8 cellular contexts compared by ENCODE assay signal in genomic region chr11:3854977-3855807, GRCh38. TPM values are rescaled to one million over a fixed set of nuclear protein-coding genes. Genes with fewer than 3 reads are reported as not detected.
A peak's percentile ranks its signal among the peaks of the same experiment; 100 is the strongest.
DNase-seq lines count a peak whose midpoint lies in the region; ATAC-seq, FAIRE-seq and TF ChIP-seq lines count a peak whose summit lies in the region.

STIM1 (plus strand) TSS chr11:3855664; CDS start chr11:3856271, 607 bp downstream.

- intact Hi-C loops in Calu3 (cut with micrococcal nuclease; ENCODE audit: unreplicated experiment), result loop anchor here (5.0 kb wide), 2 partner anchors 102 to 117 kb away; no protein-coding TSS in a partner anchor

- peak; percentile 13 for FAIRE-seq in HTR-8/SVneo (lab: Jason Lieb, UNC)

- H3K9me3 ChIP-seq in NT2/D1 (ENCODE audit: insufficient read depth, low read length), result no peaks in the 10 kb centered on the region

- in situ Hi-C loops in endometrial microvascular endothelial cells (cut with HindIII; ENCODE audit: inconsistent ontology term, low pct_unique_long_range_greater_than_20kb, low sequenced_read_pairs), result loop anchor here (25.0 kb wide), 1 partner anchor 207 kb away; no protein-coding TSS in a partner anchor

- H3K4me1 Mint-ChIP-seq in Calu3 (ENCODE audit: low read depth, unreplicated experiment) (peaks cover 35% of the 10 kb centered on the region), mesothelial cell of epicardium (peaks cover 40% of the 10 kb centered on the region)

- H3K9ac ChIP-seq in NT2/D1 (ENCODE audit: insufficient read length, low read depth), result peak within 1 kb of the TSS; percentile 89

- H3K36me3 Mint-ChIP-seq in Calu3 (ENCODE audit: insufficient read depth, unreplicated experiment) (peaks cover 31% of the 10 kb centered on the region), mesothelial cell of epicardium (no peaks in the 10 kb centered on the region)

- ATAC-seq in GM21367 (IDR thresholded peaks at IDR 0.05; ENCODE audit: unreplicated experiment), result peak; percentile 50

- no peaks in the 10 kb centered on the region for H3K27me3 Mint-ChIP-seq in Calu3 (ENCODE audit: unreplicated experiment)
- H3K27me3 Mint-ChIP-seq in mesothelial cell of epicardium (ENCODE audit: low read depth), result no peaks in the 10 kb centered on the region

- BruUV-seq in Calu3 (replicated peaks; lab: Mats Ljungman, UMichigan), result no TSS peak

- CTCF ChIA-PET in Calu3 (lab: Charles Lee), result interaction anchor here (0.6 to 2.8 kb wide), 22 partner anchors 10 to 239 kb away, joined by 3 to 41 read pairs (median 6); partner anchors contain the start of genes RHOG and RRM1

- H3K4me3 Mint-ChIP-seq in Calu3 (ENCODE audit: low read depth, unreplicated experiment) (peak within 1 kb of the TSS; percentile 92), mesothelial cell of epicardium (peak within 1 kb of the TSS; percentile 98)

- H3K27ac Mint-ChIP-seq in Calu3 (ENCODE audit: unreplicated experiment) (peak within 1 kb of the TSS; percentile 33), mesothelial cell of epicardium (peak within 1 kb of the TSS; percentile 88)

- H3K4me1 ChIP-seq in NT2/D1 (ENCODE audit: insufficient read depth, insufficient read length), result peaks cover 13% of the 10 kb centered on the region

- peaks cover 8% of the 10 kb centered on the region for H3K27me3 ChIP-seq in NT2/D1 (ENCODE audit: insufficient read depth, insufficient read length)

- H3K9me3 Mint-ChIP-seq in Calu3 (ENCODE audit: low read depth, unreplicated experiment), result no peaks in the 10 kb centered on the region
- H3K9me3 Mint-ChIP-seq in mesothelial cell of epicardium, result no peaks in the 10 kb centered on the region

- TF ChIP-seq CTCF in Calu3 (IDR thresholded peaks at IDR 0.05; ENCODE audit: unreplicated experiment) (peak; percentile 88), mesothelial cell of epicardium (IDR thresholded peaks at IDR 0.05; ENCODE audit: unreplicated experiment) (peak; percentile 98)

- no peaks in the 10 kb centered on the region for H3K36me3 ChIP-seq in NT2/D1 (ENCODE audit: insufficient read depth, insufficient read length, low read length)

- H3K4me3 ChIP-seq in NT2/D1 (ENCODE audit: insufficient read length, low read depth), result peak within 1 kb of the TSS; percentile 69

- peak; percentile 97 for DNase-seq in Calu3
- DNase-seq in HTR-8/SVneo (ENCODE audit: insufficient read length, low spot score), result peak; percentile 95
- DNase-seq in NT2/D1 (ENCODE audit: low read depth, low spot score), result peak; percentile 93
- peak; percentile 92 for DNase-seq in activated CD8-positive, alpha-beta memory T cell treated with anti-CD3 and anti-CD28 coated beads, Interleukin-2, amount 50 U/mL, for 1 hour (ENCODE audit: extremely low read depth)
- peak; percentile 91 to 99 for DNase-seq in mesothelial cell of epicardium (ENCODE audit: low spot score in 2 of 2, unreplicated experiment in 2 of 2)
- peak; percentile 97 to 98 for DNase-seq in stimulated activated CD8-positive, alpha-beta memory T cell treated with anti-CD3 and anti-CD28 coated beads, Interleukin-15, amount 100 ng/mL, for 48 hours (ENCODE audit: low read depth in 2 of 2)

RNA-seq across cellular contexts. Expression of gene STIM1, which starts in this region (rescaled TPM):
- 53.7 and 60.1 TPM in 2 replicates for total RNA-seq in Calu3 (2022)
- total RNA-seq in endometrial microvascular endothelial cells (ENCODE audit: inconsistent ontology term), result 13.9 TPM
- 41.2 to 43.9 TPM (median 43.7 TPM) in 3 replicates for total RNA-seq in mesothelial cell of epicardium

Comparison
In these comparisons a context has a peak if more than half of its experiments do, and no peak if none do; other contexts are left out.
1. Peak in every context shown above with its lines: DNase-seq, ATAC-seq and H3K4me3 ChIP-seq.